17 cellular contexts compared by ENCODE assay signal in genomic region chr21:31548688-31549087, GRCh38.
"Had no signal": no experiment of that assay in that cellular context is flagged by ENCODE, and none has a peak within 500 bp of the region (broad histone marks: within the 10 kb centered on the region; RNA-seq: fewer than 3 reads in every experiment).

No MANE protein-coding gene starts in this region.

- FAIRE-seq: astrocyte, small intestine had no signal

- H3K9me3 ChIP-seq: colonic mucosa, esophagus muscularis mucosa, neutrophil, upper lobe of left lung had no signal

- H3K36me3 ChIP-seq: colonic mucosa, esophagus muscularis mucosa, neutrophil, upper lobe of left lung had no signal

- H3K4me1 ChIP-seq: colonic mucosa, esophagus muscularis mucosa, upper lobe of left lung had no signal

- H3K4me3 ChIP-seq: colonic mucosa, esophagus muscularis mucosa, upper lobe of left lung had no signal

- H3K27me3 ChIP-seq: colonic mucosa, upper lobe of left lung had no signal

- DNase-seq: activated CD4-positive, alpha-beta T cell treated with anti-CD3 and anti-CD28 coated beads, Interleukin-2, amount 50 U/mL, for 48 hours; activated naive CD4-positive, alpha-beta T cell treated with anti-CD3 and anti-CD28 coated beads, Interleukin-2, amount 50 U/mL, for 16 hours; caudate nucleus; colonic mucosa; islet precursor cell; naive thymus-derived CD4-positive, alpha-beta T cell; right cardiac atrium; small intestine; stimulated activated CD4-positive, alpha-beta T cell treated with anti-CD3 and anti-CD28 coated beads, Interleukin-4, amount 100 ng/mL, for 24 hours; stimulated activated CD8-positive, alpha-beta memory T cell treated with anti-CD3 and anti-CD28 coated beads, Interleukin-4, amount 100 ng/mL, for 48 hours; stimulated activated naive CD4-positive, alpha-beta T cell treated with Interleukin-2 at 50 U/mL for 16 hours; T-helper 1 cell; T1000; upper lobe of left lung had no signal

- H3K27ac ChIP-seq: colonic mucosa, esophagus muscularis mucosa, neutrophil, upper lobe of left lung had no signal
